In genomic region chr19:5497297-5497696, GRCh38 we compare ENCODE assay signal across 29 cellular contexts. TPM values are rescaled to one million over a fixed set of nuclear protein-coding genes. Genes with fewer than 3 reads are reported as not detected.
DNase-seq lines count a peak whose midpoint lies in the region; ATAC-seq, FAIRE-seq and TF ChIP-seq lines count a peak whose summit lies in the region.
"Had no signal": no experiment of that assay in that cellular context is flagged by ENCODE, and none has a peak within 500 bp of the region (broad histone marks: within the 10 kb centered on the region; RNA-seq: fewer than 3 reads in every experiment).

No MANE protein-coding gene starts in this region.

- no peak for FAIRE-seq in HepG2 (lab: Jason Lieb, UNC)
- no peak for FAIRE-seq in H1 (lab: Jason Lieb, UNC)
- FAIRE-seq: A204.1, D721Med, GM12878, GM19239 had no signal

- H3K9ac ChIP-seq in HepG2 (ENCODE audit: insufficient read depth, low read depth, low read length) (no peak overlapping the region), H1 (replicated peaks in 1 of 4; ENCODE audit: extremely low read depth in 1 of 4, low read depth in 3 of 4, low read length in 3 of 4) (no peak overlapping the region)
- H3K9ac ChIP-seq: BLaER1 treated with 17β-estradiol and CSF1 and Interleukin-3, amounts not matched to agents 10 nM and 100 nM; GM23248 had no signal

- BruUV-seq in HepG2 (replicated peaks; lab: Mats Ljungman, UMichigan): no TSS peak

- H3K27me3 ChIP-seq in HepG2 (ENCODE audit: control insufficient read depth in 1 of 2, insufficient read depth in 2 of 2, low read length in 2 of 2) (peaks cover 0 to 4% of the 10 kb centered on the region in 2 experiments; a peak in 1 of 5 replicates), right lobe of liver (no peaks in the 10 kb centered on the region), H1 (replicated peaks in 1 of 4; ENCODE audit: control insufficient read depth in 3 of 4, extremely low read depth in 1 of 4, insufficient read depth in 3 of 4, low read length in 3 of 4) (peaks cover 29 to 64% (median 61%) of the 10 kb centered on the region in 4 experiments), left ventricle myocardium inferior (ENCODE audit: low read depth) (peaks cover 80% of the 10 kb centered on the region)
- H3K27me3 ChIP-seq: BE2C had no signal

- H3K56ac ChIP-seq in H1 (replicated peaks; ENCODE audit: insufficient read length, low read depth, low read length): no peak overlapping the region

- no peak for ATAC-seq in HepG2
- no peak for ATAC-seq in right lobe of liver
- ATAC-seq in HG02588 (IDR thresholded peaks at IDR 0.05; ENCODE audit: unreplicated experiment): no peak
- ATAC-seq: GM12878, HCT116 had no signal

- CTCF ChIA-PET in HepG2 (lab: Yijun Ruan, JAX; ENCODE audit: low intra/inter-chr PET ratio, low total read pairs) (no interaction called here), H1 (lab: Charles Lee; ENCODE audit: partially characterized antibody) (interaction anchor here (1.0 kb wide), 1 partner anchor 34 kb away, joined by 3 read pairs; no protein-coding TSS in a partner anchor)

- H3K27ac ChIP-seq in HepG2 (ENCODE audit: extremely low read length, insufficient read depth, low read length) (no peak overlapping the region), right lobe of liver (no peak overlapping the region), H1 (ENCODE audit: low read depth, low read length) (no peak overlapping the region), coronary artery (no peak overlapping the region), left ventricle myocardium inferior (replicated peaks) (no peak overlapping the region)
- H3K27ac ChIP-seq: 22Rv1; BLaER1 treated with 17β-estradiol and CSF1 and Interleukin-3, amounts not matched to agents 10 nM and 100 nM; GM23248 had no signal

- no peak for TF ChIP-seq EP300 in HepG2 (IDR thresholded peaks at IDR 0.05; ENCODE audit: low read depth in 2 of 2, low read length in 2 of 2)
- TF ChIP-seq EP300 in HepG2 (CRISPR knock-in tag; IDR thresholded peaks at IDR 0.05; ENCODE audit: borderline replicate concordance): no peak
- no peak for TF ChIP-seq EP300 in H1 (IDR thresholded peaks at IDR 0.05; ENCODE audit: borderline replicate concordance in 1 of 2, low read depth in 2 of 2, low read length in 2 of 2)

- H2BK12ac ChIP-seq in H1 (ENCODE audit: low read depth, low read length): no peak overlapping the region

- WGBS in HepG2 (ENCODE audit: low lambda C conversion rate): 76% methylated on average over 4 of the region's 5 CpGs
- 60% methylated on average over 1 of the region's 5 CpGs for WGBS in right lobe of liver (ENCODE audit: insufficient coverage, low coverage, low lambda C conversion rate, missing lambda C conversion rate)
- WGBS in H1 (ENCODE audit: extremely low coverage in 1 of 2, insufficient coverage in 1 of 2, insufficient read length in 1 of 2, insufficient replicate concordance in 2 of 2, low coverage in 1 of 2, low lambda C conversion rate in 2 of 2, missing lambda C conversion rate in 1 of 2), 2 experiments: 88% methylated on average over 5 of the region's 5 CpGs; no CpG with 5 or more reads in 1 of the 2 experiments

- TF ChIP-seq POLR2A in HepG2 (IDR thresholded peaks at IDR 0.05; ENCODE audit: insufficient read depth in 1 of 2, low read depth in 2 of 2, low read length in 2 of 2) (no peak), right lobe of liver (IDR thresholded peaks at IDR 0.05) (no peak), H1 (IDR thresholded peaks at IDR 0.05; ENCODE audit: control extremely low read depth in 1 of 2, low read depth in 2 of 2, low read length in 2 of 2) (no peak)

- H3K36me3 ChIP-seq in HepG2 (replicated peaks in 1 of 2; ENCODE audit: control insufficient read depth in 1 of 2, insufficient read depth in 2 of 2, low read length in 2 of 2): no peaks in the 10 kb centered on the region
- H3K36me3 ChIP-seq in right lobe of liver: no peaks in the 10 kb centered on the region
- H3K36me3 ChIP-seq in H1 (ENCODE audit: control insufficient read depth in 2 of 4, insufficient read depth in 4 of 4, low read length in 3 of 4): no peaks in the 10 kb centered on the region
- H3K36me3 ChIP-seq in left ventricle myocardium inferior: no peaks in the 10 kb centered on the region
- H3K36me3 ChIP-seq: BE2C; BLaER1 treated with 17β-estradiol and CSF1 and Interleukin-3, amounts not matched to agents 10 nM and 100 nM had no signal

- in situ Hi-C loops in HepG2 (cut with HindIII; ENCODE audit: extremely low pct_ligation_motif_present, low pct_unique_long_range_greater_than_20kb): no loop called here

- H3K9me3 ChIP-seq in HepG2 (ENCODE audit: low read length) (peaks cover 7% of the 10 kb centered on the region), right lobe of liver (no peaks in the 10 kb centered on the region), H1 (ENCODE audit: insufficient read depth in 2 of 2, low read depth in 1 of 2, low read length in 1 of 2) (peaks cover 3 to 4% of the 10 kb centered on the region in 2 experiments; a peak in 1 of 4 replicates), left ventricle myocardium inferior (replicated peaks) (peaks cover 28% of the 10 kb centered on the region)

- no peak overlapping the region for H3K4ac ChIP-seq in H1 (replicated peaks; ENCODE audit: insufficient read length, low read depth, low read length)

- H3K4me1 Mint-ChIP-seq in neural crest cell: peaks cover 22% of the 10 kb centered on the region
- H3K4me1 Mint-ChIP-seq: CD14-positive monocyte; CD8-positive, alpha-beta memory T cell had no signal

- intact Hi-C loops in HepG2 (cut with micrococcal nuclease; ENCODE audit: unreplicated experiment) (no loop called here), right lobe of liver (cut with DNase I) (no loop called here), left ventricle myocardium inferior (cut with micrococcal nuclease) (no loop called here)

- no peak overlapping the region; the same call in 1 of the 2 replicates for H4K8ac ChIP-seq in H1 (ENCODE audit: extremely low read depth, insufficient read depth, low read length)

- H3K79me1 ChIP-seq in H1 (ENCODE audit: low read depth, low read length): no peaks in the 10 kb centered on the region

- H3K27ac Mint-ChIP-seq in neural crest cell (ENCODE audit: unreplicated experiment): peak overlapping the region; percentile 27
- H3K27ac Mint-ChIP-seq: CD4-positive, alpha-beta T cell; CD8-positive, alpha-beta memory T cell; HFFc6 had no signal

- H3K4me1 ChIP-seq in HepG2 (ENCODE audit: insufficient read depth, low read length) (no peaks in the 10 kb centered on the region), right lobe of liver (no peaks in the 10 kb centered on the region), H1 (replicated peaks in 1 of 4; ENCODE audit: control insufficient read depth in 3 of 4, insufficient read depth in 4 of 4, low read length in 3 of 4) (peaks cover 0 to 9% (median 2%) of the 10 kb centered on the region in 4 experiments; a peak in 5 of 7 replicates), left ventricle myocardium inferior (no peaks in the 10 kb centered on the region)
- H3K4me1 ChIP-seq: BE2C; BLaER1 treated with 17β-estradiol and CSF1 and Interleukin-3, amounts not matched to agents 10 nM and 100 nM had no signal

- H3K4me2 ChIP-seq in HepG2 (ENCODE audit: low read depth, low read length): no peak overlapping the region
- H3K4me2 ChIP-seq in H1 (ENCODE audit: insufficient read depth in 1 of 2, low read depth in 2 of 2, low read length in 2 of 2): no peak overlapping the region
- H3K4me2 ChIP-seq: BLaER1 treated with 17β-estradiol and CSF1 and Interleukin-3, amounts not matched to agents 10 nM and 100 nM had no signal

- H3K4me3 ChIP-seq in HepG2 (replicated peaks in 1 of 3; ENCODE audit: insufficient read depth in 1 of 3, low read depth in 2 of 3, low read length in 3 of 3): no peak overlapping the region
- H3K4me3 ChIP-seq in right lobe of liver: no peak overlapping the region
- no peak overlapping the region for H3K4me3 ChIP-seq in H1 (ENCODE audit: extremely low read depth in 1 of 4, insufficient read depth in 2 of 4, low read depth in 3 of 4, low read length in 4 of 4)
- H3K4me3 ChIP-seq in coronary artery: no peak overlapping the region
- no peak overlapping the region for H3K4me3 ChIP-seq in left ventricle myocardium inferior
- H3K4me3 ChIP-seq: BLaER1 treated with 17β-estradiol and CSF1 and Interleukin-3, amounts not matched to agents 10 nM and 100 nM; GM12878; GM23248 had no signal

- TF ChIP-seq CTCF in HepG2 (CRISPR knock-in tag; IDR thresholded peaks at IDR 0.05) (no peak), right lobe of liver (IDR thresholded peaks at IDR 0.05) (no peak), H1 (IDR thresholded peaks at IDR 0.05; ENCODE audit: control extremely low read depth in 1 of 3, insufficient read depth in 1 of 3, low read depth in 1 of 3, low read length in 3 of 3) (no peak), neural crest cell (conservative IDR thresholded peaks at IDR 0.05) (no peak), coronary artery (IDR thresholded peaks at IDR 0.05) (no peak), left ventricle myocardium inferior (IDR thresholded peaks at IDR 0.05; ENCODE audit: borderline replicate concordance) (no peak)

- no peaks in the 10 kb centered on the region for H3K79me2 ChIP-seq in HepG2 (ENCODE audit: insufficient read depth, low read length)
- no peaks in the 10 kb centered on the region for H3K79me2 ChIP-seq in H1 (ENCODE audit: control insufficient read depth in 1 of 2, insufficient read depth in 2 of 2, low read length in 2 of 2)

- DNase-seq in HepG2 (ENCODE audit: low spot score) (no peak), right lobe of liver (no peak), H1 (ENCODE audit: low read depth in 1 of 2, low spot score in 2 of 2) (no peak), neural crest cell (ENCODE audit: low read depth, low spot score) (no peak), coronary artery (ENCODE audit: low spot score) (no peak), left ventricle myocardium inferior (no peak)
- DNase-seq in NK-92 treated with Interleukin-12 subunit alpha and Interleukin-12 subunit beta, amount 100 ng/mL, for 24 hours (lab: John Stamatoyannopoulos, UW): no peak
- DNase-seq: ACHN; AML-193; BE2C; CD4-positive, alpha-beta T cell; CD8-positive, alpha-beta memory T cell; DMS 273 treated with DMSO at 0.1 percent for 48 hours; DMS79; EL; GDM1; GM23248; H9; HFFc6 had no signal

- no peak overlapping the region for H2BK120ac ChIP-seq in H1 (replicated peaks; ENCODE audit: low read depth, low read length)

- H2BK20ac ChIP-seq in H1 (ENCODE audit: low read length): no peak overlapping the region

- no peak overlapping the region for H4K5ac ChIP-seq in H1 (ENCODE audit: insufficient read length, low read depth, low read length)

- peaks cover under 1% of the 10 kb centered on the region for H3K9me3 Mint-ChIP-seq in neural crest cell

- H3K4me3 Mint-ChIP-seq in neural crest cell: no peak overlapping the region
- H3K4me3 Mint-ChIP-seq: CD14-positive monocyte; CD4-positive, alpha-beta T cell; CD8-positive, alpha-beta memory T cell; H9; HFFc6 had no signal

- no peak overlapping the region for H3K14ac ChIP-seq in H1 (ENCODE audit: insufficient read length)

- H3K27me3 Mint-ChIP-seq in neural crest cell (ENCODE audit: low read depth): peaks cover 65% of the 10 kb centered on the region

- TF ChIP-seq RAD21 in HepG2 (CRISPR knock-in tag; IDR thresholded peaks at IDR 0.05) (no peak), H1 (IDR thresholded peaks at IDR 0.05 in 1 of 2, conservative IDR thresholded peaks at IDR 0.05 in 1 of 2; ENCODE audit: low read depth in 2 of 2, low read length in 2 of 2) (no peak)

- no peak overlapping the region for H3K18ac ChIP-seq in H1 (ENCODE audit: extremely low read depth, low read length)

- H4K91ac ChIP-seq in H1 (replicated peaks; ENCODE audit: insufficient read length, low read length): no peak overlapping the region

- POLR2A ChIA-PET in HepG2 (lab: Yijun Ruan, JAX) (no interaction called here), H1 (lab: Charles Lee; ENCODE audit: partially characterized antibody) (no interaction called here)

- no peak overlapping the region for H2AFZ ChIP-seq in HepG2 (ENCODE audit: low read length)
- H2AFZ ChIP-seq in H1 (ENCODE audit: low read length): no peak overlapping the region
- H2AFZ ChIP-seq: GM23248 had no signal

- H4K20me1 ChIP-seq in HepG2 (ENCODE audit: insufficient read depth, low read length) (no peaks in the 10 kb centered on the region), H1 (replicated peaks in 1 of 2; ENCODE audit: control insufficient read depth in 1 of 2, insufficient read depth in 2 of 2, low read length in 2 of 2) (peaks cover 7 to 16% of the 10 kb centered on the region in 2 experiments)

- H3K23ac ChIP-seq in H1 (ENCODE audit: insufficient read length): no peak overlapping the region

- H2BK5ac ChIP-seq in H1 (ENCODE audit: low read depth, low read length): no peak overlapping the region

- no peaks in the 10 kb centered on the region for H3K23me2 ChIP-seq in H1 (ENCODE audit: low read depth, low read length)

- no peak overlapping the region for H2BK15ac ChIP-seq in H1 (ENCODE audit: low read length)

- no peak overlapping the region for H2AK5ac ChIP-seq in H1 (ENCODE audit: low read depth, low read length)

- no peaks in the 10 kb centered on the region for H3K36me3 Mint-ChIP-seq in neural crest cell (ENCODE audit: low read depth)
- H3K36me3 Mint-ChIP-seq: CD14-positive monocyte had no signal

RNA-seq across cellular contexts. Expression of gene ZNRF4, which starts 42.1 kb away (rescaled TPM):
- total RNA-seq in HepG2 (2016; rRNA removed; fragmentation: Illumina TruSeq; extraction: Trizol): not detected in 2 replicates
- not detected in 2 replicates for total RNA-seq in HepG2 (2016; cell fraction: cytosol; rRNA removed; fragmentation: Illumina TruSeq; extraction: Trizol; ENCODE audit: low read depth)
- total RNA-seq in HepG2 (2016; cell fraction: insoluble cytoplasmic fraction; rRNA removed; fragmentation: Illumina TruSeq; extraction: Trizol): not detected in 2 replicates
- total RNA-seq in HepG2 (2016; cell fraction: membrane; rRNA removed; fragmentation: Illumina TruSeq; extraction: Trizol): not detected in 2 replicates
- not detected in 2 replicates for total RNA-seq in HepG2 (2016; cell fraction: nucleus; rRNA removed; fragmentation: Illumina TruSeq; extraction: Trizol)
- not detected in 2 replicates for polyA plus RNA-seq in HepG2 (2011; rRNA removed)
- not detected in 2 replicates for polyA plus RNA-seq in HepG2 (2011; cell fraction: cytosol; rRNA removed)
- polyA plus RNA-seq in HepG2 (2011; cell fraction: nucleus; rRNA removed): not detected in 2 replicates
- not detected in 2 replicates for polyA plus RNA-seq in HepG2 (2012)
- polyA plus RNA-seq in HepG2 (2016; cell fraction: cytosol; fragmentation: Illumina TruSeq; extraction: Trizol; ENCODE audit: low read depth): not detected in 2 replicates
- polyA plus RNA-seq in HepG2 (2016; cell fraction: insoluble cytoplasmic fraction; fragmentation: Illumina TruSeq; extraction: Trizol; ENCODE audit: low read depth): not detected in 2 replicates
- not detected in 2 replicates for polyA plus RNA-seq in HepG2 (2016; cell fraction: membrane; fragmentation: Illumina TruSeq; extraction: Trizol; ENCODE audit: low read depth)
- not detected in 2 replicates for polyA plus RNA-seq in HepG2 (2016; cell fraction: nucleus; fragmentation: Illumina TruSeq; extraction: Trizol; ENCODE audit: insufficient read depth, low read depth)
- not detected in 2 replicates for polyA minus RNA-seq in HepG2 (2011; rRNA and poly(A)+ RNA removed; ENCODE audit: low replicate concordance)
- polyA minus RNA-seq in HepG2 (2011; cell fraction: cytosol; rRNA and poly(A)+ RNA removed): not detected in 2 replicates
- polyA minus RNA-seq in HepG2 (2011; cell fraction: nucleus; rRNA and poly(A)+ RNA removed): not detected in 2 replicates
- total RNA-seq in right lobe of liver: not detected
- not detected in 2 replicates for total RNA-seq in H1 (2021; fragmentation: NEBNext Ultra II Directional; extraction: Animal tissue kit (Norgen Biotek cat#: 25700))
- polyA plus RNA-seq in H1 (2011; rRNA removed): not detected in 2 replicates
- polyA plus RNA-seq in H1 (2011; cell fraction: cytosol; rRNA removed): not detected
- not detected for polyA plus RNA-seq in H1 (2011; cell fraction: nucleus; rRNA removed)
- not detected in 4 replicates for polyA plus RNA-seq in H1 (2012, experiment 1 of 2)
- not detected for polyA plus RNA-seq in H1 (2012, experiment 2 of 2)
- polyA plus RNA-seq in H1 (2013, experiment 1 of 2): not detected
- polyA plus RNA-seq in H1 (2013, experiment 2 of 2): not detected
- not detected in 2 replicates for polyA minus RNA-seq in H1 (2011; rRNA and poly(A)+ RNA removed)
- polyA minus RNA-seq in H1 (2011; cell fraction: cytosol; rRNA and poly(A)+ RNA removed): not detected
- polyA minus RNA-seq in H1 (2011; cell fraction: nucleus; rRNA and poly(A)+ RNA removed): not detected
- not detected in 2 replicates for total RNA-seq in neural crest cell
- not detected for total RNA-seq in left ventricle myocardium inferior
- total RNA-seq: CD4-positive, alpha-beta T cell; CD8-positive, alpha-beta memory T cell; GM12878; GM23248; H4; H9; HFFc6 had no signal
- polyA plus RNA-seq: CD14-positive monocyte; CD8-positive, alpha-beta memory T cell; GM12878; GM23248 had no signal

Comparison
In these comparisons a context has a peak if more than half of its experiments do, and no peak if none do; other contexts are left out.
1. Of the 41 proteins assayed by ChIP-seq in both HepG2 and H1: peak only in HepG2: none; only in H1: KDM1A; in both: none; in neither: 40.